34 cellular contexts compared by ENCODE assay signal in genomic region chr9:130349398-130349797, GRCh38.
A peak's percentile ranks its signal among the peaks of the same experiment; 100 is the strongest.
DNase-seq lines count a peak whose midpoint lies in the region; ATAC-seq and TF ChIP-seq lines count a peak whose summit lies in the region.
"Had no signal": no experiment of that assay in that cellular context is flagged by ENCODE, and none has a peak within 500 bp of the region (broad histone marks: within the 10 kb centered on the region; RNA-seq: fewer than 3 reads in every experiment).

No MANE protein-coding gene starts in this region.

- DNase-seq in IMR-90 (no peak), endothelial cell (ENCODE audit: low spot score) (no peak), neuronal stem cell (ENCODE audit: low spot score) (no peak), spleen (peak; percentile 66), germinal center (ENCODE audit: low spot score) (no peak), posterior cingulate gyrus (no peak), Calu3 (no peak)
- DNase-seq: 8988T; ACHN; AML-193; BE2C; C1 segment of cervical spinal cord; Caco-2; CD4-positive, alpha-beta memory T cell; CD4-positive, alpha-beta T cell; CD4-positive, CD25-positive, alpha-beta regulatory T cell; CD8-positive, alpha-beta memory T cell; CD8-positive, alpha-beta T cell; COR-L47; DMS 273 treated with DMSO at 0.1 percent for 48 hours; DMS153; DMS53; DMS79; DMS79 treated with DMSO at 0.1 percent for 48 hours; DND-41; EL had no signal

- POLR2A ChIA-PET in IMR-90 (lab: Charles Lee; ENCODE audit: unreplicated experiment), result no interaction called here

- peaks cover 5% of the 10 kb centered on the region; the same call in 1 of the 2 replicates for H4K20me1 ChIP-seq in IMR-90 (ENCODE audit: insufficient read depth, low read length)
- H4K20me1 ChIP-seq: BLaER1; BLaER1 treated with 17β-estradiol and CSF1 and Interleukin-3, amounts not matched to agents 10 nM and 100 nM had no signal

- H2BK20ac ChIP-seq in IMR-90 (ENCODE audit: low read depth, low read length), result no peak overlapping the region

- H3K79me1 ChIP-seq in IMR-90 (ENCODE audit: low read depth in 1 of 2, low read length in 2 of 2) (no peaks in the 10 kb centered on the region), neuronal stem cell (ENCODE audit: low read depth, low read length) (peaks cover 1% of the 10 kb centered on the region)

- H2BK15ac ChIP-seq in IMR-90 (ENCODE audit: low read depth, low read length), result no peak overlapping the region
- H2BK15ac ChIP-seq in neuronal stem cell (ENCODE audit: low read length), result no peak overlapping the region

- H3K27ac ChIP-seq in IMR-90 (ENCODE audit: insufficient read depth, low read length), result no peak overlapping the region
- H3K27ac ChIP-seq in neuronal stem cell (replicated peaks; ENCODE audit: low read length), result no peak overlapping the region
- no peak overlapping the region for H3K27ac ChIP-seq in spleen
- H3K27ac ChIP-seq: 22Rv1; A549; BLaER1; BLaER1 treated with 17β-estradiol and CSF1 and Interleukin-3, amounts not matched to agents 10 nM and 100 nM; C4-2B had no signal

- CTCF ChIA-PET in IMR-90 (lab: Yijun Ruan, JAX), result no interaction called here
- CTCF ChIA-PET in Calu3 (lab: Charles Lee), result no interaction called here

- H2BK120ac ChIP-seq in IMR-90 (ENCODE audit: low read depth, low read length) (no peak overlapping the region), neuronal stem cell (ENCODE audit: low read depth, low read length) (no peak overlapping the region)

- H3K9me3 Mint-ChIP-seq in endothelial cell (ENCODE audit: unreplicated experiment) (no peaks in the 10 kb centered on the region), Calu3 (ENCODE audit: low read depth, unreplicated experiment) (no peaks in the 10 kb centered on the region)
- H3K9me3 Mint-ChIP-seq: CD4-positive, alpha-beta memory T cell; CD4-positive, alpha-beta T cell; CD4-positive, CD25-positive, alpha-beta regulatory T cell; CD8-positive, alpha-beta T cell had no signal

- H3K23ac ChIP-seq in IMR-90 (ENCODE audit: low read depth, low read length) (no peak overlapping the region), neuronal stem cell (ENCODE audit: low read depth, low read length, poor library complexity) (no peak overlapping the region)

- H3K27me3 ChIP-seq in IMR-90 (ENCODE audit: control insufficient read depth, insufficient read depth, low read length) (peaks cover 40% of the 10 kb centered on the region), neuronal stem cell (ENCODE audit: control insufficient read depth in 3 of 3, insufficient read depth in 3 of 3, low read depth in 1 of 3, low read length in 3 of 3) (peaks cover 0 to 13% (median 0%) of the 10 kb centered on the region in 3 experiments), spleen (replicated peaks in 1 of 7) (peaks cover 0 to 51% (median 0%) of the 10 kb centered on the region in 7 donors)
- H3K27me3 ChIP-seq: BE2C; BLaER1; BLaER1 treated with 17β-estradiol and CSF1 and Interleukin-3, amounts not matched to agents 10 nM and 100 nM had no signal

- no peak overlapping the region for H3K14ac ChIP-seq in IMR-90 (replicated peaks; ENCODE audit: low read depth, low read length)
- peak overlapping the region; percentile 32 for H3K14ac ChIP-seq in neuronal stem cell (ENCODE audit: low read length)

- in situ Hi-C loops in IMR-90 (cut with MboI; ENCODE audit: low sequenced_read_pairs), result no loop called here

- H2AK9ac ChIP-seq in IMR-90 (replicated peaks; ENCODE audit: low read depth, low read length, poor library complexity), result peak overlapping the region; percentile 70

- no peak overlapping the region for H2BK5ac ChIP-seq in IMR-90 (ENCODE audit: low read depth, low read length, poor library complexity, severe bottlenecking)
- no peak overlapping the region for H2BK5ac ChIP-seq in neuronal stem cell (ENCODE audit: low read length)

- H4K91ac ChIP-seq in IMR-90 (ENCODE audit: insufficient read depth, low read depth, low read length) (no peak overlapping the region), neuronal stem cell (ENCODE audit: low read depth, low read length, poor library complexity) (no peak overlapping the region)

- H3K36me3 ChIP-seq in IMR-90 (ENCODE audit: control insufficient read depth, insufficient read depth, low read length) (no peaks in the 10 kb centered on the region), neuronal stem cell (replicated peaks in 1 of 2; ENCODE audit: control insufficient read depth in 2 of 2, insufficient read depth in 2 of 2, low read length in 2 of 2) (peaks cover 0 to 2% of the 10 kb centered on the region in 2 donors), spleen (no peaks in the 10 kb centered on the region)
- H3K36me3 ChIP-seq: BE2C; BLaER1; BLaER1 treated with 17β-estradiol and CSF1 and Interleukin-3, amounts not matched to agents 10 nM and 100 nM had no signal

- no peak overlapping the region for H3K56ac ChIP-seq in IMR-90 (ENCODE audit: extremely low read depth, insufficient read depth, low read length)

- H3K4ac ChIP-seq in IMR-90 (ENCODE audit: low read depth, low read length) (no peak overlapping the region), neuronal stem cell (ENCODE audit: low read length) (no peak overlapping the region)

- no peak for TF ChIP-seq POLR2A in IMR-90 (IDR thresholded peaks at IDR 0.05; ENCODE audit: low read depth, low read length)
- no peak for TF ChIP-seq POLR2A in spleen (IDR thresholded peaks at IDR 0.05)

- no peak overlapping the region for H3K9ac ChIP-seq in IMR-90 (ENCODE audit: low read depth, low read length)
- no peak overlapping the region for H3K9ac ChIP-seq in neuronal stem cell (ENCODE audit: low read depth, low read length, poor library complexity)
- H3K9ac ChIP-seq: BLaER1; BLaER1 treated with 17β-estradiol and CSF1 and Interleukin-3, amounts not matched to agents 10 nM and 100 nM had no signal

- H3K4me3 Mint-ChIP-seq in endothelial cell (ENCODE audit: unreplicated experiment) (no peak overlapping the region), Calu3 (ENCODE audit: low read depth, unreplicated experiment) (no peak overlapping the region)
- H3K4me3 Mint-ChIP-seq: B cell; CD4-positive, alpha-beta memory T cell; CD4-positive, alpha-beta T cell; CD4-positive, CD25-positive, alpha-beta regulatory T cell; CD8-positive, alpha-beta memory T cell; CD8-positive, alpha-beta T cell had no signal

- H3K27me3 Mint-ChIP-seq in endothelial cell (ENCODE audit: unreplicated experiment) (peaks cover 12% of the 10 kb centered on the region), Calu3 (ENCODE audit: unreplicated experiment) (no peaks in the 10 kb centered on the region)
- H3K27me3 Mint-ChIP-seq: B cell; CD4-positive, alpha-beta memory T cell; CD4-positive, alpha-beta T cell; CD4-positive, CD25-positive, alpha-beta regulatory T cell had no signal

- H2AK5ac ChIP-seq in IMR-90 (ENCODE audit: low read depth, low read length) (no peak overlapping the region), neuronal stem cell (ENCODE audit: low read depth, low read length) (no peak overlapping the region)

- H4K8ac ChIP-seq in IMR-90 (ENCODE audit: low read depth in 2 of 2, low read length in 2 of 2), result no peak overlapping the region
- H4K8ac ChIP-seq in neuronal stem cell (ENCODE audit: low read depth, low read length), result no peak overlapping the region

- H3K9me1 ChIP-seq in IMR-90 (ENCODE audit: insufficient read depth, low read length), result peaks cover 9% of the 10 kb centered on the region; the same call in 1 of the 2 replicates

- H3K36me3 Mint-ChIP-seq in endothelial cell (ENCODE audit: low read depth, unreplicated experiment), result no peaks in the 10 kb centered on the region
- H3K36me3 Mint-ChIP-seq in Calu3 (ENCODE audit: insufficient read depth, unreplicated experiment), result no peaks in the 10 kb centered on the region
- H3K36me3 Mint-ChIP-seq: CD14-positive monocyte; CD4-positive, alpha-beta memory T cell; CD4-positive, CD25-positive, alpha-beta regulatory T cell; CD8-positive, alpha-beta memory T cell; CD8-positive, alpha-beta T cell had no signal

- no peaks in the 10 kb centered on the region for H3K4me1 Mint-ChIP-seq in endothelial cell (ENCODE audit: unreplicated experiment)
- no peaks in the 10 kb centered on the region for H3K4me1 Mint-ChIP-seq in Calu3 (ENCODE audit: low read depth, unreplicated experiment)
- H3K4me1 Mint-ChIP-seq: CD14-positive monocyte; CD4-positive, alpha-beta memory T cell; CD4-positive, CD25-positive, alpha-beta regulatory T cell; CD8-positive, alpha-beta memory T cell had no signal

- TF ChIP-seq RAD21 in IMR-90 (IDR thresholded peaks at IDR 0.05; ENCODE audit: low read length), result no peak

- H3K18ac ChIP-seq in IMR-90 (ENCODE audit: low read depth, low read length) (no peak overlapping the region), neuronal stem cell (ENCODE audit: low read length) (peak overlapping the region; percentile 28)

- TF ChIP-seq CTCF in IMR-90 (conservative IDR thresholded peaks at IDR 0.05; ENCODE audit: low read depth, low read length) (no peak), endothelial cell (IDR thresholded peaks at IDR 0.05; ENCODE audit: unreplicated experiment) (no peak), spleen (IDR thresholded peaks at IDR 0.05 in 8 of 11, conservative IDR thresholded peaks at IDR 0.05 in 3 of 11) (no peak), Calu3 (IDR thresholded peaks at IDR 0.05; ENCODE audit: unreplicated experiment) (no peak)

- peak overlapping the region; percentile 36 for H3K27ac Mint-ChIP-seq in endothelial cell (ENCODE audit: unreplicated experiment)
- H3K27ac Mint-ChIP-seq in Calu3 (ENCODE audit: unreplicated experiment), result no peak overlapping the region
- H3K27ac Mint-ChIP-seq: B cell; CD4-positive, alpha-beta memory T cell; CD4-positive, alpha-beta T cell; CD4-positive, CD25-positive, alpha-beta regulatory T cell; CD8-positive, alpha-beta memory T cell; CD8-positive, alpha-beta T cell had no signal

- ATAC-seq in IMR-90 (ENCODE audit: low read depth) (no peak), HG02870 (IDR thresholded peaks at IDR 0.05; ENCODE audit: unreplicated experiment) (no peak)
- ATAC-seq: CD8-positive, alpha-beta T cell had no signal

- no CpG with 5 or more reads among the region's 11 CpGs for WGBS in IMR-90 (ENCODE audit: extremely low coverage in 2 of 2, insufficient read length in 1 of 2), 2 experiments
- WGBS in neuronal stem cell (ENCODE audit: extremely low coverage in 2 of 2, insufficient read length in 2 of 2, insufficient replicate concordance in 1 of 2), 2 donors, result no CpG with 5 or more reads among the region's 11 CpGs
- WGBS in spleen, 5 donors, result 59 to 85% (median 76%) methylated on average over 3 to 11 of the region's 11 CpGs

- intact Hi-C loops in IMR-90 (cut with micrococcal nuclease) (no loop called here), spleen (cut with DNase I; ENCODE audit: low total_unique reads) (loop anchor here (10.0 kb wide), 2 partner anchors 105 to 235 kb away; no protein-coding TSS in a partner anchor), posterior cingulate gyrus (cut with DNase I) (no loop called here), Calu3 (cut with micrococcal nuclease; ENCODE audit: unreplicated experiment) (no loop called here)

- H2BK12ac ChIP-seq in neuronal stem cell (ENCODE audit: low read length), result peak overlapping the region; percentile 73

- BruUV-seq in IMR-90 (replicated peaks; lab: Mats Ljungman, UMichigan) (no TSS peak), Calu3 (replicated peaks; lab: Mats Ljungman, UMichigan) (no TSS peak)

- dilution Hi-C loops in IMR-90 (cut with HindIII; ENCODE audit: low sequenced_read_pairs, unreplicated experiment), result no loop called here

- no peak overlapping the region for H4K5ac ChIP-seq in IMR-90 (ENCODE audit: low read depth, low read length)

- H3K4me1 ChIP-seq in IMR-90 (ENCODE audit: control insufficient read depth, insufficient read depth, low read length) (no peaks in the 10 kb centered on the region), neuronal stem cell (ENCODE audit: control insufficient read depth in 2 of 2, insufficient read depth in 1 of 2, low read depth in 1 of 2, low read length in 2 of 2) (peaks cover 5 to 13% of the 10 kb centered on the region in 2 donors), spleen (no peaks in the 10 kb centered on the region)
- H3K4me1 ChIP-seq: A549, BE2C, Caco-2 had no signal

- H2AFZ ChIP-seq in IMR-90 (replicated peaks; ENCODE audit: low read length, poor library complexity), result no peak overlapping the region
- no peak overlapping the region for H2AFZ ChIP-seq in neuronal stem cell (ENCODE audit: low read length)

- H3K9me3 ChIP-seq in IMR-90 (ENCODE audit: control insufficient read depth, insufficient read depth, low read length), result no peaks in the 10 kb centered on the region
- peaks cover 0 to 6% of the 10 kb centered on the region in 2 donors for H3K9me3 ChIP-seq in neuronal stem cell (replicated peaks in 1 of 2; ENCODE audit: control insufficient read depth in 2 of 2, insufficient read depth in 1 of 2, low read depth in 1 of 2, low read length in 2 of 2)
- no peaks in the 10 kb centered on the region for H3K9me3 ChIP-seq in spleen
- H3K9me3 ChIP-seq: A549; BE2C; BLaER1; BLaER1 treated with 17β-estradiol and CSF1 and Interleukin-3, amounts not matched to agents 10 nM and 100 nM; Caco-2 had no signal

- H3K4me3 ChIP-seq in IMR-90 (ENCODE audit: insufficient read depth, low read depth, low read length) (no peak overlapping the region), neuronal stem cell (ENCODE audit: low read length in 2 of 2) (no peak overlapping the region), spleen (no peak overlapping the region)
- H3K4me3 ChIP-seq: A549; BLaER1; BLaER1 treated with 17β-estradiol and CSF1 and Interleukin-3, amounts not matched to agents 10 nM and 100 nM had no signal

- H3K4me2 ChIP-seq in IMR-90 (ENCODE audit: low read depth, low read length) (no peak overlapping the region), neuronal stem cell (ENCODE audit: insufficient read depth, low read length, poor library complexity, severe bottlenecking) (no peak overlapping the region)
- H3K4me2 ChIP-seq: A549; BLaER1; BLaER1 treated with 17β-estradiol and CSF1 and Interleukin-3, amounts not matched to agents 10 nM and 100 nM had no signal
